Comparison of ENCODE assay signal across 9 cellular contexts in the genomic region with DNA sequence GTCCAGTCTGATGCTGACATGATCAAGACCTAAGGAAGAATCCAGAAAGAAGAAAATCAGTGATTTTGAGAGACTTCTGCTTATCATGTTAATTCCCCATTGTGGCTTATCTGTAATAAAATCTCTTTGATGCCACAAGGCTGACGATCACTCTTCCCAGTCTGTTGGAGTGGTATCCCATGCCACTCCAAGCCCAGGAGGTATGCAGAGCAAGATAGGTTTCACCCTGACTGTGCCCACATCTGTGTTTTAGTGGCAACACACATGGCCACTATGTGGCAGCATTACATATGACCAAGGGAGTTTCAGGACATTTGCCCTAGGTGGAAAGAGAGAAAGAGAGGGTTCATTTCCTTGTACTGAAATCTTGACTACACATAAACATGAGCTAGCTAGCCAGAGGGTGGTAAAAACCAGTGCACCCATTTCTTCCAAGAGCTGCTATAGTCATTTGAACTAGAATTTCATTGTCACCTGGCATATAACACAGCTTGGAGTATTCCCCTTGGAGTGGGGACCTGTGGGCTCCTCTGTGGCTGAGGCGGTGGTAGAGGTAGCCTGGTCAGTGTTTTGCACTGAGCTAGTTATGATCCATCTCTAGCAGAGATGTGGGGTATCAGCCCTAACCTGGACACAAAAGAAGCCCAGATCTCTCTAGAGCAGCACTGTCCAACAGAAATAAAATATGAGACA. TPM values are rescaled to one million over a fixed set of nuclear protein-coding genes. Genes with fewer than 3 reads are reported as not detected.
DNase-seq lines count a peak whose midpoint lies in the region; ATAC-seq and TF ChIP-seq lines count a peak whose summit lies in the region.
"Had no signal": no experiment of that assay in that cellular context is flagged by ENCODE, and none has a peak within 500 bp of the region (broad histone marks: within the 10 kb centered on the region; RNA-seq: fewer than 3 reads in every experiment).

No MANE protein-coding gene starts in this region.

- no peak for ATAC-seq in heart left ventricle
- ATAC-seq in Right ventricle myocardium inferior: no peak
- peak; percentile 60 for ATAC-seq in HG03378 (IDR thresholded peaks at IDR 0.05; ENCODE audit: unreplicated experiment)
- no peak for ATAC-seq in GM19467 (IDR thresholded peaks at IDR 0.05; ENCODE audit: unreplicated experiment)

- CTCF ChIA-PET in PC-9 (lab: Charles Lee): no interaction called here

- H3K27me3 ChIP-seq in heart left ventricle: no peaks in the 10 kb centered on the region
- H3K27me3 ChIP-seq in PC-9 (ENCODE audit: insufficient read depth, low read depth): no peaks in the 10 kb centered on the region

- no peak for TF ChIP-seq POLR2A in heart left ventricle (IDR thresholded peaks at IDR 0.05)

- H3K4me2 ChIP-seq in PC-9: no peak overlapping the region

- no peaks in the 10 kb centered on the region for H4K20me1 ChIP-seq in PC-9 (ENCODE audit: insufficient read depth)

- H2AFZ ChIP-seq in PC-9: no peak overlapping the region

- H3K4me3 ChIP-seq in heart left ventricle (no peak overlapping the region), PC-9 (no peak overlapping the region)

- 60 to 73% (median 68%) methylated on average over 2 of the region's 2 CpGs for WGBS in heart left ventricle, 4 donors

- DNase-seq in heart left ventricle (no peak), Right ventricle myocardium inferior (ENCODE audit: missing footprints) (no peak), SKM-1 (lab: John Stamatoyannopoulos, UW; ENCODE audit: unreplicated experiment) (peak; percentile 52), iPS-NIHi11 (ENCODE audit: low spot score) (peak; percentile 33), PC-9 (no peak)
- DNase-seq in stimulated activated CD4-positive, alpha-beta T cell treated with anti-CD3 and anti-CD28 coated beads, Interleukin-4, amount 100 ng/mL, for 24 hours: no peak

- H3K9me3 ChIP-seq in heart left ventricle: no peaks in the 10 kb centered on the region
- H3K9me3 ChIP-seq in PC-9 (ENCODE audit: insufficient read depth, low read depth): no peaks in the 10 kb centered on the region

- peak in 11 of 12 donors; percentile 17 to 55 (median 35) for TF ChIP-seq CTCF in heart left ventricle (IDR thresholded peaks at IDR 0.05)
- no peak; the same call in 1 of the 2 replicates for TF ChIP-seq CTCF in PC-9 (conservative IDR thresholded peaks at IDR 0.05)

- H3K27ac ChIP-seq in heart left ventricle (no peak overlapping the region), PC-9 (no peak overlapping the region)

- BruUV-seq in PC-9 (replicated peaks; lab: Mats Ljungman, UMichigan): no TSS peak

- POLR2A ChIA-PET in PC-9 (lab: Charles Lee; ENCODE audit: unreplicated experiment): no interaction called here

- H3K4me1 ChIP-seq in heart left ventricle: peaks cover 0 to 9% (median 0%) of the 10 kb centered on the region in 12 donors
- no peaks in the 10 kb centered on the region for H3K4me1 ChIP-seq in PC-9 (replicated peaks; ENCODE audit: insufficient read depth)

- H3K36me3 ChIP-seq in heart left ventricle: no peaks in the 10 kb centered on the region
- no peaks in the 10 kb centered on the region for H3K36me3 ChIP-seq in PC-9 (ENCODE audit: low read depth)

- H3K9me2 ChIP-seq in PC-9 (ENCODE audit: insufficient read depth): no peaks in the 10 kb centered on the region

- intact Hi-C loops in heart left ventricle (cut with DNase I): loop anchor here in 5 of 10 donors (2.0 to 5.0 kb wide), 3 partner anchors 33 to 38 kb away; no protein-coding TSS in a partner anchor
- intact Hi-C loops in Right ventricle myocardium inferior (cut with DNase I): loop anchor here (2.0 kb wide), 1 partner anchor 37 kb away; no protein-coding TSS in a partner anchor
- intact Hi-C loops in PC-9 (cut with micrococcal nuclease; ENCODE audit: unreplicated experiment): loop anchor here (5.0 kb wide), 1 partner anchor 112 kb away; no protein-coding TSS in a partner anchor

- H3F3A ChIP-seq in PC-9 (ENCODE audit: insufficient read depth, low read depth): no peaks in the 10 kb centered on the region

- H3K79me2 ChIP-seq in PC-9 (ENCODE audit: low read depth): no peaks in the 10 kb centered on the region

RNA-seq across cellular contexts. Expression of gene LAMB4, which starts 20.8 kb away (rescaled TPM):
- total RNA-seq in heart left ventricle (under 1 TPM in 5 of 9 donors, not detected in 4; 0.20 to 0.31 (median 0.26) TPM), Right ventricle myocardium inferior (0.19 TPM), PC-9 (2021) (0.15 and 0.83 TPM in 2 replicates)
- under 1 TPM; 0.19 to 0.29 TPM for polyA plus RNA-seq in heart left ventricle
- total RNA-seq: activated naive CD4-positive, alpha-beta T cell treated with anti-CD3 and anti-CD28 coated beads, Interleukin-2, amount 50 U/mL, for 72 hours had no signal

Comparison
In these comparisons a context has a peak if more than half of its experiments do, and no peak if none do; other contexts are left out.
1. DNase-seq: peak in SKM-1 (single experiment) and iPS-NIHi11 (single experiment); none in heart left ventricle (0 of 5), Right ventricle myocardium inferior (single experiment), PC-9 (0 of 2) and stimulated activated CD4-positive, alpha-beta T cell treated with anti-CD3 and anti-CD28 coated beads, Interleukin-4, amount 100 ng/mL, for 24 hours (single experiment).